Comparison of ENCODE assay signal across 11 cellular contexts in genomic region chr2:239193925-239194687, GRCh38.
DNase-seq lines count a peak whose midpoint lies in the region; ATAC-seq, FAIRE-seq and TF ChIP-seq lines count a peak whose summit lies in the region.
"Had no signal": no experiment of that assay in that cellular context is flagged by ENCODE, and none has a peak within 500 bp of the region (broad histone marks: within the 10 kb centered on the region; RNA-seq: fewer than 3 reads in every experiment).

No MANE protein-coding gene starts in this region.

- WGBS in H9 (ENCODE audit: extremely low coverage, insufficient read length, low lambda C conversion rate): no CpG with 5 or more reads among the region's 17 CpGs

- in situ Hi-C loops in ACHN (cut with HindIII; ENCODE audit: low pct_ligation_motif_present, low pct_unique_long_range_greater_than_20kb, low sequenced_read_pairs): no loop called here

- H3K4me2 ChIP-seq in H9 (ENCODE audit: insufficient read depth, insufficient read length, low read length): no peak overlapping the region

- H3K27ac ChIP-seq in H9 (ENCODE audit: insufficient read length, low read depth, low read length) (no peak overlapping the region), coronary artery (no peak overlapping the region)
- H3K27ac ChIP-seq: pancreas, SK-N-MC had no signal

- H3K4me1 Mint-ChIP-seq in H9 (peaks cover 3 to 7% of the 10 kb centered on the region in 2 experiments; a peak in 2 of 4 replicates), nephron progenitor cell (peaks cover 62% of the 10 kb centered on the region)

- H3K27me3 Mint-ChIP-seq in H9 (ENCODE audit: low read depth) (no peaks in the 10 kb centered on the region), nephron progenitor cell (ENCODE audit: low read depth, poor library complexity) (no peaks in the 10 kb centered on the region)

- H2BK5ac ChIP-seq in H9 (ENCODE audit: insufficient read length, low read length): no peak overlapping the region

- no peak overlapping the region for H3K9ac ChIP-seq in H9 (ENCODE audit: extremely low read depth, insufficient read length, low read length)

- H2AK5ac ChIP-seq in H9 (ENCODE audit: insufficient read length, low read length): no peak overlapping the region

- H3K4me3 ChIP-seq in coronary artery: no peak overlapping the region
- H3K4me3 ChIP-seq: pancreas, SK-N-MC had no signal

- TF ChIP-seq CTCF in H9 (conservative IDR thresholded peaks at IDR 0.05) (peak; percentile 66), coronary artery (IDR thresholded peaks at IDR 0.05) (no peak), nephron progenitor cell (IDR thresholded peaks at IDR 0.05) (no peak)

- H3K27ac Mint-ChIP-seq in H9: peak overlapping the region; percentile 28 to 80 (median 51); a peak in 3 of 7 replicates
- H3K27ac Mint-ChIP-seq in nephron progenitor cell: peak overlapping the region; percentile 29

- H2BK120ac ChIP-seq in H9 (ENCODE audit: low read depth, low read length, poor library complexity, severe bottlenecking): no peak overlapping the region

- no peaks in the 10 kb centered on the region for H3K4me1 ChIP-seq in H9 (ENCODE audit: insufficient read depth, low read length)
- H3K4me1 ChIP-seq: pancreas had no signal

- H3K9me3 ChIP-seq in H9 (ENCODE audit: control insufficient read depth, low read depth, low read length): no peaks in the 10 kb centered on the region
- H3K9me3 ChIP-seq: pancreas had no signal

- no peaks in the 10 kb centered on the region; the same call in 1 of the 2 replicates for H3K79me2 ChIP-seq in H9 (ENCODE audit: insufficient read depth, low read length)

- no peak overlapping the region for H2AFZ ChIP-seq in H9 (ENCODE audit: low read length)

- H3K36me3 Mint-ChIP-seq in H9 (ENCODE audit: insufficient read depth in 1 of 3, low read depth in 3 of 3): peaks cover 13 to 29% (median 18%) of the 10 kb centered on the region in 3 experiments
- peaks cover 39% of the 10 kb centered on the region for H3K36me3 Mint-ChIP-seq in nephron progenitor cell (ENCODE audit: low read depth)

- H3K27me3 ChIP-seq in H9 (ENCODE audit: insufficient read depth, low read length): no peaks in the 10 kb centered on the region
- H3K27me3 ChIP-seq: pancreas had no signal

- no peak for FAIRE-seq in RCC 7860 (lab: Jason Lieb, UNC)
- FAIRE-seq: pancreas had no signal

- peaks cover 0 to 4% of the 10 kb centered on the region in 2 experiments; a peak in 2 of 5 replicates for H3K9me3 Mint-ChIP-seq in H9
- peaks cover 6% of the 10 kb centered on the region for H3K9me3 Mint-ChIP-seq in nephron progenitor cell

- no peak overlapping the region for H3K4ac ChIP-seq in H9 (ENCODE audit: low read depth, low read length)

- no peak overlapping the region for H4K8ac ChIP-seq in H9 (replicated peaks; ENCODE audit: insufficient read length, low read depth, low read length)

- H3K14ac ChIP-seq in H9 (ENCODE audit: insufficient read depth, low read length): no peak overlapping the region

- H2BK20ac ChIP-seq in H9 (ENCODE audit: low read depth, low read length, poor library complexity, severe bottlenecking): no peak overlapping the region

- H2BK15ac ChIP-seq in H9 (ENCODE audit: low read depth, low read length): no peak overlapping the region

- no peak overlapping the region for H3T11ph ChIP-seq in H9 (ENCODE audit: low read length)

- no peak overlapping the region for H3K23ac ChIP-seq in H9 (ENCODE audit: insufficient read length, low read depth, low read length)

- peak; percentile 7 for DNase-seq in ACHN
- DNase-seq in H9: peak; percentile 34
- DNase-seq in coronary artery (ENCODE audit: low spot score): peak; percentile 65
- DNase-seq in nephron progenitor cell: no peak
- DNase-seq in DMS114 treated with DMSO at 0.1 percent for 48 hours (lab: John Stamatoyannopoulos, UW; ENCODE audit: unreplicated experiment): no peak
- no peak for DNase-seq in LoVo (ENCODE audit: low spot score)
- DNase-seq in RCC 7860 (ENCODE audit: low spot score): no peak
- DNase-seq: NCI-H2081 treated with DMSO at 0.1 percent for 48 hours had no signal

- H3K18ac ChIP-seq in H9 (ENCODE audit: insufficient read length, low read depth, low read length): no peak overlapping the region

- H3K23me2 ChIP-seq in H9 (ENCODE audit: insufficient read length, low read depth, low read length, poor library complexity, severe bottlenecking): no peaks in the 10 kb centered on the region

- H3K4me3 Mint-ChIP-seq in H9 (no peak overlapping the region), nephron progenitor cell (no peak overlapping the region)

- H2BK12ac ChIP-seq in H9 (ENCODE audit: insufficient read length, low read depth, low read length): no peak overlapping the region

- peaks cover 4% of the 10 kb centered on the region for H3K79me1 ChIP-seq in H9 (ENCODE audit: insufficient read depth, low read depth, low read length, poor library complexity, severe bottlenecking)

- no peak overlapping the region for H3K56ac ChIP-seq in H9 (ENCODE audit: insufficient read length, low read depth, low read length)

- ATAC-seq in GM19035 (IDR thresholded peaks at IDR 0.05; ENCODE audit: unreplicated experiment): no peak
- ATAC-seq: pancreas had no signal

- no peaks in the 10 kb centered on the region for H4K20me1 ChIP-seq in H9 (ENCODE audit: control insufficient read depth, insufficient read depth, insufficient read length)

- no peak overlapping the region for H4K5ac ChIP-seq in H9 (ENCODE audit: insufficient read length, low read depth, low read length)

- H4K91ac ChIP-seq in H9 (ENCODE audit: insufficient read length, low read depth, low read length): no peak overlapping the region

Comparison
In these comparisons a context has a peak if more than half of its experiments do, and no peak if none do; other contexts are left out.
1. DNase-seq: peak in ACHN (single experiment), H9 (single experiment) and coronary artery (single experiment); none in nephron progenitor cell (single experiment), DMS114 treated with DMSO at 0.1 percent for 48 hours (single experiment), LoVo (single experiment) and RCC 7860 (single experiment).